In genomic region chr9:109600142-109600541, GRCh38 we compare ENCODE assay signal across 11 cellular contexts.
DNase-seq lines count a peak whose midpoint lies in the region; ATAC-seq and TF ChIP-seq lines count a peak whose summit lies in the region.
"Had no signal": no experiment of that assay in that cellular context is flagged by ENCODE, and none has a peak within 500 bp of the region (broad histone marks: within the 10 kb centered on the region; RNA-seq: fewer than 3 reads in every experiment).

No MANE protein-coding gene starts in this region.

- H3K4me1 Mint-ChIP-seq in nephron progenitor cell, result no peaks in the 10 kb centered on the region
- no peaks in the 10 kb centered on the region for H3K4me1 Mint-ChIP-seq in activated CD4-positive, alpha-beta T cell treated with anti-CD3 and anti-CD28 coated beads, Interleukin-2, amount 10 ng/mL, durations not matched to agents 24 days and 14 days
- no peaks in the 10 kb centered on the region for H3K4me1 Mint-ChIP-seq in activated T-helper 17 cell treated with anti-CD3 and anti-CD28 coated beads, Interleukin-2, amount 50 U/mL, for 72 hours
- H3K4me1 Mint-ChIP-seq: activated B cell treated with CpG ODN at 0.5 μM for 24 hours; activated naive CD4-positive, alpha-beta T cell treated with anti-CD3 and anti-CD28 coated beads, Interleukin-2, amount 50 U/mL, for 24 hours had no signal

- no peak overlapping the region for H3K4me3 Mint-ChIP-seq in nephron progenitor cell
- no peak overlapping the region for H3K4me3 Mint-ChIP-seq in activated CD4-positive, alpha-beta T cell treated with anti-CD3 and anti-CD28 coated beads, Interleukin-2, amount 10 ng/mL, durations not matched to agents 24 days and 14 days
- no peak overlapping the region for H3K4me3 Mint-ChIP-seq in activated T-helper 17 cell treated with anti-CD3 and anti-CD28 coated beads, Interleukin-2, amount 50 U/mL, for 72 hours
- H3K4me3 Mint-ChIP-seq: activated B cell treated with CpG ODN at 0.5 μM for 24 hours; activated naive CD4-positive, alpha-beta T cell treated with anti-CD3 and anti-CD28 coated beads, Interleukin-2, amount 50 U/mL, for 24 hours had no signal

- H3K27me3 Mint-ChIP-seq in nephron progenitor cell (ENCODE audit: low read depth, poor library complexity), result peaks cover 6% of the 10 kb centered on the region
- peaks cover 9% of the 10 kb centered on the region for H3K27me3 Mint-ChIP-seq in activated CD4-positive, alpha-beta T cell treated with anti-CD3 and anti-CD28 coated beads, Interleukin-2, amount 10 ng/mL, durations not matched to agents 24 days and 14 days
- peaks cover 10% of the 10 kb centered on the region for H3K27me3 Mint-ChIP-seq in activated T-helper 17 cell treated with anti-CD3 and anti-CD28 coated beads, Interleukin-2, amount 50 U/mL, for 72 hours

- no peak for TF ChIP-seq CTCF in NB4 (IDR thresholded peaks at IDR 0.05; ENCODE audit: low read depth, low read length)
- no peak for TF ChIP-seq CTCF in cardiac fibroblast (IDR thresholded peaks at IDR 0.05; ENCODE audit: low read depth, low read length)
- no peak for TF ChIP-seq CTCF in nephron progenitor cell (IDR thresholded peaks at IDR 0.05)

- H3K36me3 Mint-ChIP-seq in nephron progenitor cell (ENCODE audit: low read depth), result no peaks in the 10 kb centered on the region
- H3K36me3 Mint-ChIP-seq in activated CD4-positive, alpha-beta T cell treated with anti-CD3 and anti-CD28 coated beads, Interleukin-2, amount 10 ng/mL, durations not matched to agents 24 days and 14 days (ENCODE audit: low read depth), result no peaks in the 10 kb centered on the region
- no peaks in the 10 kb centered on the region for H3K36me3 Mint-ChIP-seq in activated T-helper 17 cell treated with anti-CD3 and anti-CD28 coated beads, Interleukin-2, amount 50 U/mL, for 72 hours (ENCODE audit: low read depth)
- H3K36me3 Mint-ChIP-seq: activated naive CD4-positive, alpha-beta T cell treated with anti-CD3 and anti-CD28 coated beads, Interleukin-2, amount 50 U/mL, for 24 hours had no signal

- ATAC-seq in HG03045 (IDR thresholded peaks at IDR 0.05; ENCODE audit: unreplicated experiment), result no peak
- no peak for ATAC-seq in activated T-helper 17 cell treated with anti-CD3 and anti-CD28 coated beads, Interleukin-2, amount 50 U/mL, for 72 hours (replicated peaks)

- in situ Hi-C loops in G401 (cut with HindIII; ENCODE audit: low sequenced_read_pairs), result no loop called here

- intact Hi-C loops in activated CD4-positive, alpha-beta T cell treated with anti-CD3 and anti-CD28 coated beads, Interleukin-2, amount 10 ng/mL, durations not matched to agents 24 days and 14 days (cut with micrococcal nuclease), result no loop called here

- CTCF ChIA-PET in HEK293T (lab: Yijun Ruan, JAX), result no interaction called here

- H3K4me3 ChIP-seq in NB4 (ENCODE audit: low read depth, low read length) (no peak overlapping the region), cardiac fibroblast (replicated peaks in 1 of 2; ENCODE audit: low read depth in 2 of 2, low read length in 2 of 2) (no peak overlapping the region)
- H3K4me3 ChIP-seq: tibial nerve had no signal

- peak; percentile 34 for DNase-seq in G401 (ENCODE audit: low spot score)
- DNase-seq in NB4 (ENCODE audit: low read depth), result peak; percentile 16
- peak; percentile 56 to 89 for DNase-seq in cardiac fibroblast (ENCODE audit: low read depth in 2 of 2)
- DNase-seq in nephron progenitor cell, result no peak
- DNase-seq in HEK293T (ENCODE audit: extremely low spot score), result no peak
- DNase-seq in activated CD4-positive, alpha-beta T cell treated with anti-CD3 and anti-CD28 coated beads, Interleukin-2, amount 10 ng/mL, durations not matched to agents 24 days and 14 days, result no peak
- DNase-seq: activated B cell treated with CpG ODN at 0.5 μM for 24 hours had no signal

- POLR2A ChIA-PET in HEK293T (lab: Yijun Ruan, JAX), result no interaction called here

- H3K27ac Mint-ChIP-seq in nephron progenitor cell, result peak overlapping the region; percentile 22
- H3K27ac Mint-ChIP-seq in activated CD4-positive, alpha-beta T cell treated with anti-CD3 and anti-CD28 coated beads, Interleukin-2, amount 10 ng/mL, durations not matched to agents 24 days and 14 days, result no peak overlapping the region
- H3K27ac Mint-ChIP-seq in activated T-helper 17 cell treated with anti-CD3 and anti-CD28 coated beads, Interleukin-2, amount 50 U/mL, for 72 hours, result no peak overlapping the region
- H3K27ac Mint-ChIP-seq: activated B cell treated with CpG ODN at 0.5 μM for 24 hours; activated naive CD4-positive, alpha-beta T cell treated with anti-CD3 and anti-CD28 coated beads, Interleukin-2, amount 50 U/mL, for 24 hours had no signal

- TF ChIP-seq POLR2A in NB4 (IDR thresholded peaks at IDR 0.05; ENCODE audit: extremely low read depth, insufficient read length), result no peak

- H3K9me3 Mint-ChIP-seq in nephron progenitor cell, result peaks cover 6% of the 10 kb centered on the region
- no peaks in the 10 kb centered on the region for H3K9me3 Mint-ChIP-seq in activated CD4-positive, alpha-beta T cell treated with anti-CD3 and anti-CD28 coated beads, Interleukin-2, amount 10 ng/mL, durations not matched to agents 24 days and 14 days
- H3K9me3 Mint-ChIP-seq in activated T-helper 17 cell treated with anti-CD3 and anti-CD28 coated beads, Interleukin-2, amount 50 U/mL, for 72 hours, result no peaks in the 10 kb centered on the region
- H3K9me3 Mint-ChIP-seq: activated B cell treated with CpG ODN at 0.5 μM for 24 hours had no signal

TF ChIP-seq in HEK293T, 16 proteins besides CTCF, POLR2A, EP300 and RAD21:
- TF ChIP-seq SUZ12 (IDR thresholded peaks at IDR 0.05), result no peak
- TF ChIP-seq TARDBP (IDR thresholded peaks at IDR 0.05), result no peak
- no peak for TF ChIP-seq ZNF384 (IDR thresholded peaks at IDR 0.05)
- no peak for TF ChIP-seq LEF1 (IDR thresholded peaks at IDR 0.05; ENCODE audit: borderline replicate concordance)
- no peak for TF ChIP-seq PKNOX1 (IDR thresholded peaks at IDR 0.05)
- TF ChIP-seq ELF4 (IDR thresholded peaks at IDR 0.05), result no peak
- TF ChIP-seq SP1 (IDR thresholded peaks at IDR 0.05), result no peak
- no peak for TF ChIP-seq FOXK2 (IDR thresholded peaks at IDR 0.05)
- TF ChIP-seq FOXM1 (IDR thresholded peaks at IDR 0.05; ENCODE audit: borderline replicate concordance), result no peak
- no peak for TF ChIP-seq HDGF (IDR thresholded peaks at IDR 0.05; ENCODE audit: borderline replicate concordance)
- no peak for TF ChIP-seq ARNT (IDR thresholded peaks at IDR 0.05)
- TF ChIP-seq CTBP1 (IDR thresholded peaks at IDR 0.05; ENCODE audit: borderline replicate concordance), result no peak
- no peak for TF ChIP-seq L3MBTL2 (conservative IDR thresholded peaks at IDR 0.05)
- TF ChIP-seq FOXA1 (IDR thresholded peaks at IDR 0.05), result no peak
- TF ChIP-seq BHLHE40 (IDR thresholded peaks at IDR 0.05; ENCODE audit: borderline replicate concordance), result no peak
- TF ChIP-seq NFRKB (IDR thresholded peaks at IDR 0.05), result no peak

Comparison
In these comparisons a context has a peak if more than half of its experiments do, and no peak if none do; other contexts are left out.
1. DNase-seq: peak in G401 (single experiment), NB4 (single experiment) and cardiac fibroblast (2 of 2); none in nephron progenitor cell (single experiment), HEK293T (single experiment) and activated CD4-positive, alpha-beta T cell treated with anti-CD3 and anti-CD28 coated beads, Interleukin-2, amount 10 ng/mL, durations not matched to agents 24 days and 14 days (single experiment).